ENCODE assay signal across 23 cellular contexts in the genomic region with DNA sequence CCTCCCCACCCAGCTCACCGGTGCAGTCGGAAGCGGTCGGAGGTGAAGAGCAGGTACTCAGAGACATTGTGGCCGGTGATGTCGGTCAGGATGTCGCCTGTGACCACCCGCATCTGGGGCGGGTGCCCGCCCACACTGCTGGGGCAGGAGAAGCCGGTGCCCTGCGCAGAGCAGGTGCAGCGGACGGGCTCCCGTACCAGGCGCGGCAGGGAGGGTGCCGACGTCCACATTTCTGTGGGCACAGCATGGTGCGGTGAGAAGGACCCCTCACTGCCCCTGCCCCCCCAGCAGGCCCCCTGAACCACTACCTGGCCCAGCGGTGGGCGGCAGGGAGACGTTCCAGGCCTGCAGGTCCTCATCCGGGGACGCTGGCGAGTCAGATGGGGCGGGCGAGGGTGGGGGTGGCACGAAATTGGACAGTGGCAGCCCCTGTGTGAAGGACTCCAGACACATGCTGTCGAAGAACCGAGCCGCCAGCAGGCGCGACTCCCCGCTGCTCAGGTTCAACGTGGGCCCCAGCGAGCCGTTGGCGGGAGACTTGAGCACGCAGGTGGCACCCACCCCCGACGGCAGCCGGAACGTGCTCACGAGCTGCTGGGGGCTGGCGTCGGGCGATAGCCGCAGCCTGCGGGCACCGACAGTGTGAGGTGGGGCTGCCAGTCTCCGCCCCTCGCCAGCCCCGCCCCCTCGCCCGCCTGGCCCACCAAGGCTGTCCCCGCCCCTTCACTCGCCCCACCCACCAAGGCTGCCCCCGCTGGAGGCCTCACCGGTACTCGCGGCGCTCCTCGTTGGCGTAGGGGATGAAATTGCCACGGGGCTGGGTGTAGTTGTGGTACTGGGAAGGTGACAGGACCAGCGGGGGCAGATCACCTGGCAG. TPM values are rescaled to one million over a fixed set of nuclear protein-coding genes. Genes with fewer than 3 reads are reported as not detected.
DNase-seq lines count a peak whose midpoint lies in the region; ATAC-seq, FAIRE-seq and TF ChIP-seq lines count a peak whose summit lies in the region.
"Had no signal": no experiment of that assay in that cellular context is flagged by ENCODE, and none has a peak within 500 bp of the region (broad histone marks: within the 10 kb centered on the region; RNA-seq: fewer than 3 reads in every experiment).

No MANE protein-coding gene starts in this region.

- H2BK5ac ChIP-seq in H1 (ENCODE audit: low read depth, low read length) (no peak overlapping the region), mesenchymal stem cell (ENCODE audit: low read depth, low read length, poor library complexity, severe bottlenecking) (no peak overlapping the region)

- H3K4ac ChIP-seq in H1 (replicated peaks; ENCODE audit: insufficient read length, low read depth, low read length) (no peak overlapping the region), mesenchymal stem cell (ENCODE audit: low read depth in 1 of 2, low read length in 2 of 2) (no peak overlapping the region)

- H3K4me2 ChIP-seq in SK-N-SH (no peak overlapping the region), Karpas-422 (ENCODE audit: low read depth, low read length, poor library complexity, severe bottlenecking) (no peak overlapping the region), H1 (ENCODE audit: insufficient read depth in 1 of 2, low read depth in 2 of 2, low read length in 2 of 2) (peak overlapping the region in 1 of 2 experiments; percentile 28; a peak in 2 of 4 replicates), mesenchymal stem cell (ENCODE audit: low read length, poor library complexity, severe bottlenecking) (no peak overlapping the region)

- POLR2A ChIA-PET in SK-N-SH (lab: Yijun Ruan, JAX) (no interaction called here), H1 (lab: Charles Lee; ENCODE audit: partially characterized antibody) (interaction anchor here (1.0 kb wide), 1 partner anchor 20 kb away, joined by 4 read pairs; a partner anchor contains a TSS)

- TF ChIP-seq EP300 in SK-N-SH (IDR thresholded peaks at IDR 0.05; ENCODE audit: borderline replicate concordance in 1 of 2, low read depth in 1 of 2, low read length in 1 of 2) (no peak), H1 (IDR thresholded peaks at IDR 0.05; ENCODE audit: borderline replicate concordance in 1 of 2, low read depth in 2 of 2, low read length in 2 of 2) (no peak)

- no peak overlapping the region; the same call in 1 of the 2 replicates for H3K18ac ChIP-seq in H1 (ENCODE audit: extremely low read depth, low read length)
- no peak overlapping the region for H3K18ac ChIP-seq in mesenchymal stem cell (ENCODE audit: low read depth in 1 of 2, low read length in 2 of 2)

- H2AFZ ChIP-seq in SK-N-SH (ENCODE audit: low read depth) (no peak overlapping the region), Karpas-422 (ENCODE audit: low read length) (no peak overlapping the region), H1 (ENCODE audit: low read length) (no peak overlapping the region), mesenchymal stem cell (ENCODE audit: low read depth, low read length) (no peak overlapping the region)

- CTCF ChIA-PET in SK-N-SH (lab: Yijun Ruan, JAX) (interaction anchor here (0.9 to 2.2 kb wide), 5 partner anchors 16 to 36 kb away, joined by 3 to 10 read pairs (median 3); a partner anchor contains a TSS), H1 (lab: Charles Lee; ENCODE audit: partially characterized antibody) (interaction anchor here (1.0 to 2.8 kb wide), 7 partner anchors 14 to 88 kb away, joined by 3 to 11 read pairs (median 5); no protein-coding TSS in a partner anchor)

- H3K9ac ChIP-seq in SK-N-SH = no peak overlapping the region
- no peak overlapping the region for H3K9ac ChIP-seq in Karpas-422 (ENCODE audit: low read length)
- H3K9ac ChIP-seq in H1 (replicated peaks in 1 of 4; ENCODE audit: extremely low read depth in 1 of 4, low read depth in 3 of 4, low read length in 3 of 4) = no peak overlapping the region
- H3K9ac ChIP-seq in mesenchymal stem cell (ENCODE audit: low read length) = no peak overlapping the region

- no peak overlapping the region for H3K14ac ChIP-seq in H1 (ENCODE audit: insufficient read length)
- H3K14ac ChIP-seq in mesenchymal stem cell (ENCODE audit: low read length in 2 of 2) = no peak overlapping the region

- H3K79me1 ChIP-seq in H1 (ENCODE audit: low read depth, low read length) (no peaks in the 10 kb centered on the region), mesenchymal stem cell (replicated peaks; ENCODE audit: low read length, poor library complexity, severe bottlenecking) (no peaks in the 10 kb centered on the region)

- H3K9me3 ChIP-seq in SK-N-SH = no peaks in the 10 kb centered on the region
- H3K9me3 ChIP-seq in Karpas-422 (ENCODE audit: low read length) = no peaks in the 10 kb centered on the region
- H3K9me3 ChIP-seq in H1 (ENCODE audit: insufficient read depth in 2 of 2, low read depth in 1 of 2, low read length in 1 of 2) = peaks cover 0 to 27% of the 10 kb centered on the region in 2 experiments; a peak in 2 of 4 replicates
- no peaks in the 10 kb centered on the region for H3K9me3 ChIP-seq in mesenchymal stem cell (ENCODE audit: control insufficient read depth, low read length)
- H3K9me3 ChIP-seq: SJSA1 had no signal

- WGBS in SK-N-SH (ENCODE audit: low lambda C conversion rate) = 95% methylated on average over 41 of the region's 67 CpGs
- WGBS in H1 (ENCODE audit: extremely low coverage in 1 of 2, insufficient coverage in 1 of 2, insufficient read length in 1 of 2, insufficient replicate concordance in 2 of 2, low coverage in 1 of 2, low lambda C conversion rate in 2 of 2, missing lambda C conversion rate in 1 of 2), 2 experiments = 86% methylated on average over 50 of the region's 67 CpGs; no CpG with 5 or more reads in 1 of the 2 experiments
- 75% methylated on average over 53 of the region's 67 CpGs for WGBS in mesenchymal stem cell

- no peaks in the 10 kb centered on the region for H4K20me1 ChIP-seq in SK-N-SH (ENCODE audit: insufficient read depth)
- no peaks in the 10 kb centered on the region for H4K20me1 ChIP-seq in Karpas-422 (ENCODE audit: insufficient read depth, low read depth, low read length)
- no peaks in the 10 kb centered on the region for H4K20me1 ChIP-seq in H1 (replicated peaks in 1 of 2; ENCODE audit: control insufficient read depth in 1 of 2, insufficient read depth in 2 of 2, low read length in 2 of 2)

- DNase-seq in SK-N-SH = peak; percentile 63
- peak; percentile 60 for DNase-seq in Karpas-422
- peak in 1 of 2 experiments; percentile 64 for DNase-seq in H1 (ENCODE audit: low read depth in 1 of 2, low spot score in 2 of 2)
- no peak for DNase-seq in mesenchymal stem cell
- DNase-seq in NCI-H2171 (lab: John Stamatoyannopoulos, UW) = no peak
- no peak for DNase-seq in kidney tubule cell (ENCODE audit: low spot score)
- DNase-seq: 8988T, KG1, MM.1S, NCI-H1694, NCI-H2029 treated with DMSO at 0.1 percent for 48 hours, NCI-H226, NCI-H510A treated with DMSO at 0.1 percent for 48 hours had no signal

- no peak overlapping the region for H2BK120ac ChIP-seq in H1 (replicated peaks; ENCODE audit: low read depth, low read length)
- H2BK120ac ChIP-seq in mesenchymal stem cell (ENCODE audit: low read depth, low read length) = peak overlapping the region; percentile 50

- H3K79me2 ChIP-seq in SK-N-SH (ENCODE audit: insufficient read depth) = no peaks in the 10 kb centered on the region
- no peaks in the 10 kb centered on the region for H3K79me2 ChIP-seq in Karpas-422 (ENCODE audit: low read length)
- H3K79me2 ChIP-seq in H1 (ENCODE audit: control insufficient read depth in 1 of 2, insufficient read depth in 2 of 2, low read length in 2 of 2) = no peaks in the 10 kb centered on the region

- no peak for FAIRE-seq in H1 (lab: Jason Lieb, UNC)
- FAIRE-seq: D721Med, GM18507, RCC 7860 had no signal

- H3K4me1 ChIP-seq in SK-N-SH (ENCODE audit: control insufficient read depth in 1 of 2, insufficient read depth in 2 of 2, low read depth in 1 of 2, low read length in 1 of 2) (no peaks in the 10 kb centered on the region), Karpas-422 (ENCODE audit: low read length) (no peaks in the 10 kb centered on the region), H1 (replicated peaks in 1 of 4; ENCODE audit: control insufficient read depth in 3 of 4, insufficient read depth in 4 of 4, low read length in 3 of 4) (peaks cover 0 to 5% (median under 1%) of the 10 kb centered on the region in 4 experiments; a peak in 2 of 7 replicates), mesenchymal stem cell (ENCODE audit: control insufficient read depth, insufficient read depth, low read depth, low read length) (peaks cover 17% of the 10 kb centered on the region)
- H3K4me1 ChIP-seq: SJSA1 had no signal

- no peak overlapping the region for H2BK20ac ChIP-seq in H1 (ENCODE audit: low read length)

- H2AK5ac ChIP-seq in H1 (ENCODE audit: low read depth, low read length) (no peak overlapping the region), mesenchymal stem cell (ENCODE audit: low read length, severe bottlenecking) (no peak overlapping the region)

- ATAC-seq in SK-N-SH treated with all-trans-retinoic acid at 6 μM for 48 hours (no peak), HG02885 (IDR thresholded peaks at IDR 0.05; ENCODE audit: poor library complexity, unreplicated experiment) (no peak)
- ATAC-seq: HCT116 had no signal

- no peaks in the 10 kb centered on the region; the same call in 1 of the 2 replicates for H3K23me2 ChIP-seq in H1 (ENCODE audit: low read depth, low read length)

- no peak overlapping the region for H3K56ac ChIP-seq in H1 (replicated peaks; ENCODE audit: insufficient read length, low read depth, low read length)

- H4K91ac ChIP-seq in H1 (replicated peaks; ENCODE audit: insufficient read length, low read length) = no peak overlapping the region
- H4K91ac ChIP-seq in mesenchymal stem cell (ENCODE audit: low read length) = peak overlapping the region; percentile 22

- no peak for TF ChIP-seq RAD21 in SK-N-SH (IDR thresholded peaks at IDR 0.05; ENCODE audit: low read length)
- TF ChIP-seq RAD21 in H1 (IDR thresholded peaks at IDR 0.05 in 1 of 2, conservative IDR thresholded peaks at IDR 0.05 in 1 of 2; ENCODE audit: low read depth in 2 of 2, low read length in 2 of 2) = no peak

- H2BK12ac ChIP-seq in H1 (ENCODE audit: low read depth, low read length) (no peak overlapping the region), mesenchymal stem cell (ENCODE audit: low read length in 2 of 2) (no peak overlapping the region)

- TF ChIP-seq POLR2A in H1 (IDR thresholded peaks at IDR 0.05; ENCODE audit: control extremely low read depth in 1 of 2, low read depth in 2 of 2, low read length in 2 of 2) = no peak

- no peak overlapping the region for H4K5ac ChIP-seq in H1 (ENCODE audit: insufficient read length, low read depth, low read length)

- H3K36me3 ChIP-seq in SK-N-SH (replicated peaks in 1 of 2; ENCODE audit: control insufficient read depth in 1 of 2, insufficient read depth in 2 of 2, low read length in 1 of 2) = peaks cover 0 to 23% of the 10 kb centered on the region in 2 experiments
- H3K36me3 ChIP-seq in Karpas-422 (ENCODE audit: insufficient read depth, low read length) = no peaks in the 10 kb centered on the region
- H3K36me3 ChIP-seq in H1 (ENCODE audit: control insufficient read depth in 2 of 4, insufficient read depth in 4 of 4, low read length in 3 of 4) = peaks cover 0 to 13% (median 0%) of the 10 kb centered on the region in 4 experiments; a peak in 1 of 8 replicates
- peaks cover 21 to 90% of the 10 kb centered on the region in 2 experiments for H3K36me3 ChIP-seq in mesenchymal stem cell (ENCODE audit: control insufficient read depth in 1 of 2, insufficient read depth in 2 of 2, low read depth in 1 of 2, low read length in 2 of 2)
- H3K36me3 ChIP-seq: SJSA1 had no signal

- TF ChIP-seq CTCF in SK-N-SH (IDR thresholded peaks at IDR 0.05) (no peak), H1 (IDR thresholded peaks at IDR 0.05; ENCODE audit: control extremely low read depth in 1 of 3, insufficient read depth in 1 of 3, low read depth in 1 of 3, low read length in 3 of 3) (no peak)

- H3F3A ChIP-seq in SK-N-SH (replicated peaks; ENCODE audit: insufficient read depth) = no peaks in the 10 kb centered on the region

- H3K27me3 ChIP-seq in SK-N-SH (ENCODE audit: insufficient read depth) = no peaks in the 10 kb centered on the region
- no peaks in the 10 kb centered on the region for H3K27me3 ChIP-seq in Karpas-422 (ENCODE audit: low read length)
- no peaks in the 10 kb centered on the region; a peak in 1 of 7 replicates for H3K27me3 ChIP-seq in H1 (replicated peaks in 1 of 4; ENCODE audit: control insufficient read depth in 3 of 4, extremely low read depth in 1 of 4, insufficient read depth in 3 of 4, low read length in 3 of 4)
- H3K27me3 ChIP-seq in mesenchymal stem cell (ENCODE audit: control insufficient read depth in 1 of 2, insufficient read depth in 1 of 2, low read length in 2 of 2) = no peaks in the 10 kb centered on the region
- H3K27me3 ChIP-seq: SJSA1 had no signal

- H3K23ac ChIP-seq in H1 (ENCODE audit: insufficient read length) (no peak overlapping the region), mesenchymal stem cell (ENCODE audit: low read length in 2 of 2) (no peak overlapping the region)

- H3K4me3 ChIP-seq in SK-N-SH (ENCODE audit: low read depth in 2 of 2, low read length in 1 of 2) (no peak overlapping the region), Karpas-422 (ENCODE audit: low read length) (no peak overlapping the region), H1 (ENCODE audit: extremely low read depth in 1 of 4, insufficient read depth in 2 of 4, low read depth in 3 of 4, low read length in 4 of 4) (no peak overlapping the region), mesenchymal stem cell (ENCODE audit: insufficient read depth in 1 of 2, low read depth in 1 of 2, low read length in 2 of 2) (no peak overlapping the region)
- H3K4me3 ChIP-seq: SJSA1 had no signal

- no peak overlapping the region for H2BK15ac ChIP-seq in H1 (ENCODE audit: low read length)
- H2BK15ac ChIP-seq in mesenchymal stem cell (ENCODE audit: low read depth, poor library complexity, severe bottlenecking) = no peak overlapping the region

- H3K9me2 ChIP-seq in SK-N-SH (no peaks in the 10 kb centered on the region), Karpas-422 (replicated peaks; ENCODE audit: insufficient read depth, low read length) (no peaks in the 10 kb centered on the region)

- H4K8ac ChIP-seq in H1 (ENCODE audit: extremely low read depth, insufficient read depth, low read length) (no peak overlapping the region), mesenchymal stem cell (ENCODE audit: low read length) (no peak overlapping the region)

- H3K27ac ChIP-seq in SK-N-SH (ENCODE audit: low read depth in 2 of 2, low read length in 1 of 2) (no peak overlapping the region), Karpas-422 (ENCODE audit: low read length) (no peak overlapping the region), H1 (ENCODE audit: low read depth, low read length) (no peak overlapping the region), mesenchymal stem cell (ENCODE audit: low read length, poor library complexity, severe bottlenecking) (no peak overlapping the region)
- H3K27ac ChIP-seq: SJSA1 had no signal

RNA-seq across cellular contexts. Expression of a gene that starts 15.1 kb away (rescaled TPM):
- polyA plus RNA-seq in SK-N-SH (2012; rRNA removed) = 26.0 and 34.7 TPM in 2 replicates
- 9.4 and 18.2 TPM in 2 replicates for polyA plus RNA-seq in SK-N-SH (2012; cell fraction: cytosol; rRNA removed)
- polyA plus RNA-seq in SK-N-SH (2012; cell fraction: nucleus; rRNA removed) = 144 and 152 TPM in 2 replicates
- 2.4 and 6.4 TPM in 2 replicates for total RNA-seq in Karpas-422 (2014; rRNA removed; shearing (Covaris generic); ENCODE audit: low replicate concordance)
- 12.5 and 15.2 TPM in 2 replicates for total RNA-seq in H1 (2021; fragmentation: NEBNext Ultra II Directional; extraction: Animal tissue kit (Norgen Biotek cat#: 25700))
- 14.3 and 21.9 TPM in 2 replicates for polyA plus RNA-seq in H1 (2011; rRNA removed)
- 14.6 TPM for polyA plus RNA-seq in H1 (2011; cell fraction: cytosol; rRNA removed)
- 99.2 TPM for polyA plus RNA-seq in H1 (2011; cell fraction: nucleus; rRNA removed)
- 8.5 to 19.3 TPM (median 15.7 TPM) in 4 replicates for polyA plus RNA-seq in H1 (2012, experiment 1 of 2)
- 6.9 TPM for polyA plus RNA-seq in H1 (2012, experiment 2 of 2)
- 18.5 TPM for polyA plus RNA-seq in H1 (2013, experiment 1 of 2)
- 14.9 TPM for polyA plus RNA-seq in H1 (2013, experiment 2 of 2)
- polyA minus RNA-seq in H1 (2011; rRNA and poly(A)+ RNA removed) = 11.5 and 13.8 TPM in 2 replicates
- 15.5 TPM for polyA minus RNA-seq in H1 (2011; cell fraction: cytosol; rRNA and poly(A)+ RNA removed)
- 17.1 TPM for polyA minus RNA-seq in H1 (2011; cell fraction: nucleus; rRNA and poly(A)+ RNA removed)
- 20.0 TPM for polyA plus RNA-seq in mesenchymal stem cell (2013, experiment 1 of 2)
- 17.9 TPM for polyA plus RNA-seq in mesenchymal stem cell (2013, experiment 2 of 2)

RNA-seq across cellular contexts. Expression of a gene that starts 16.6 kb away (rescaled TPM):
- 0.60 and 1.0 TPM in 2 replicates for polyA plus RNA-seq in SK-N-SH (2012; rRNA removed)
- polyA plus RNA-seq in SK-N-SH (2012; cell fraction: cytosol; rRNA removed) = 0.31 and 0.83 TPM in 2 replicates
- 1.7 and 2.2 TPM in 2 replicates for polyA plus RNA-seq in SK-N-SH (2012; cell fraction: nucleus; rRNA removed)
- total RNA-seq in Karpas-422 (2014; rRNA removed; shearing (Covaris generic); ENCODE audit: low replicate concordance) = not detected in 2 replicates
- total RNA-seq in H1 (2021; fragmentation: NEBNext Ultra II Directional; extraction: Animal tissue kit (Norgen Biotek cat#: 25700)) = not detected in 2 replicates
- polyA plus RNA-seq in H1 (2011; rRNA removed) = 0.12 and 0.33 TPM in 2 replicates
- 0.18 TPM for polyA plus RNA-seq in H1 (2011; cell fraction: cytosol; rRNA removed)
- 0.17 TPM for polyA plus RNA-seq in H1 (2011; cell fraction: nucleus; rRNA removed)
- polyA plus RNA-seq in H1 (2012, experiment 1 of 2) = not detected in 4 replicates
- polyA plus RNA-seq in H1 (2012, experiment 2 of 2) = 0.26 TPM
- polyA plus RNA-seq in H1 (2013, experiment 1 of 2) = 0.20 TPM
- 0.29 TPM for polyA plus RNA-seq in H1 (2013, experiment 2 of 2)
- not detected in 2 replicates for polyA minus RNA-seq in H1 (2011; rRNA and poly(A)+ RNA removed)
- not detected for polyA minus RNA-seq in H1 (2011; cell fraction: cytosol; rRNA and poly(A)+ RNA removed)
- 1.2 TPM for polyA minus RNA-seq in H1 (2011; cell fraction: nucleus; rRNA and poly(A)+ RNA removed)
- polyA plus RNA-seq in mesenchymal stem cell (2013, experiment 1 of 2) = 4.4 TPM
- 4.3 TPM for polyA plus RNA-seq in mesenchymal stem cell (2013, experiment 2 of 2)

RNA-seq across cellular contexts. Expression of a gene that starts 19.0 kb away (rescaled TPM):
- polyA plus RNA-seq in SK-N-SH (2012; rRNA removed) (not detected in 2 replicates), H1 (2011; rRNA removed) (not detected in 2 replicates)
- not detected in 2 replicates for polyA plus RNA-seq in SK-N-SH (2012; cell fraction: cytosol; rRNA removed)
- polyA plus RNA-seq in SK-N-SH (2012; cell fraction: nucleus; rRNA removed) = 0.01 and 0.02 TPM in 2 replicates
- total RNA-seq in Karpas-422 (2014; rRNA removed; shearing (Covaris generic); ENCODE audit: low replicate concordance) = not detected in 2 replicates
- not detected in 2 replicates for total RNA-seq in H1 (2021; fragmentation: NEBNext Ultra II Directional; extraction: Animal tissue kit (Norgen Biotek cat#: 25700))
- not detected for polyA plus RNA-seq in H1 (2011; cell fraction: cytosol; rRNA removed)
- not detected for polyA plus RNA-seq in H1 (2011; cell fraction: nucleus; rRNA removed)
- polyA plus RNA-seq in H1 (2012, experiment 1 of 2) = not detected in 4 replicates
- not detected for polyA plus RNA-seq in H1 (2012, experiment 2 of 2)
- polyA plus RNA-seq in H1 (2013, experiment 1 of 2) = 0.02 TPM
- not detected for polyA plus RNA-seq in H1 (2013, experiment 2 of 2)
- polyA minus RNA-seq in H1 (2011; rRNA and poly(A)+ RNA removed) = not detected in 2 replicates
- polyA minus RNA-seq in H1 (2011; cell fraction: cytosol; rRNA and poly(A)+ RNA removed) = not detected
- polyA minus RNA-seq in H1 (2011; cell fraction: nucleus; rRNA and poly(A)+ RNA removed) = not detected
- not detected for polyA plus RNA-seq in mesenchymal stem cell (2013, experiment 1 of 2)
- not detected for polyA plus RNA-seq in mesenchymal stem cell (2013, experiment 2 of 2)
- total RNA-seq: SJSA1 had no signal
- polyA plus RNA-seq: BJ had no signal

RNA-seq across cellular contexts. Expression of a gene that starts 20.7 kb away (rescaled TPM):
- polyA plus RNA-seq in SK-N-SH (2012; rRNA removed) (37.8 and 52.9 TPM in 2 replicates), H1 (2011; rRNA removed) (45.9 and 56.8 TPM in 2 replicates)
- polyA plus RNA-seq in SK-N-SH (2012; cell fraction: cytosol; rRNA removed) = 14.7 and 23.5 TPM in 2 replicates
- polyA plus RNA-seq in SK-N-SH (2012; cell fraction: nucleus; rRNA removed) = 271 and 429 TPM in 2 replicates
- 20.1 and 62.6 TPM in 2 replicates for total RNA-seq in Karpas-422 (2014; rRNA removed; shearing (Covaris generic); ENCODE audit: low replicate concordance)
- total RNA-seq in H1 (2021; fragmentation: NEBNext Ultra II Directional; extraction: Animal tissue kit (Norgen Biotek cat#: 25700)) = 40.8 and 43.4 TPM in 2 replicates
- 44.8 TPM for polyA plus RNA-seq in H1 (2011; cell fraction: cytosol; rRNA removed)
- polyA plus RNA-seq in H1 (2011; cell fraction: nucleus; rRNA removed) = 87.4 TPM
- 16.8 to 35.4 TPM (median 32.7 TPM) in 4 replicates for polyA plus RNA-seq in H1 (2012, experiment 1 of 2)
- polyA plus RNA-seq in H1 (2012, experiment 2 of 2) = 35.7 TPM
- polyA plus RNA-seq in H1 (2013, experiment 1 of 2) = 42.4 TPM
- polyA plus RNA-seq in H1 (2013, experiment 2 of 2) = 42.4 TPM
- polyA minus RNA-seq in H1 (2011; rRNA and poly(A)+ RNA removed) = 1.9 and 2.3 TPM in 2 replicates
- 9.8 TPM for polyA minus RNA-seq in H1 (2011; cell fraction: cytosol; rRNA and poly(A)+ RNA removed)
- polyA minus RNA-seq in H1 (2011; cell fraction: nucleus; rRNA and poly(A)+ RNA removed) = 24.2 TPM
- polyA plus RNA-seq in mesenchymal stem cell (2013, experiment 1 of 2) = 27.3 TPM
- 26.3 TPM for polyA plus RNA-seq in mesenchymal stem cell (2013, experiment 2 of 2)

RNA-seq across cellular contexts. Expression of a gene that starts 30.1 kb away (rescaled TPM):
- polyA plus RNA-seq in SK-N-SH (2012; rRNA removed) (not detected in 2 replicates), H1 (2011; rRNA removed) (0.11 and 0.35 TPM in 2 replicates)
- not detected in 2 replicates for polyA plus RNA-seq in SK-N-SH (2012; cell fraction: cytosol; rRNA removed)
- polyA plus RNA-seq in SK-N-SH (2012; cell fraction: nucleus; rRNA removed) = 0.02 and 0.06 TPM in 2 replicates
- not detected in 2 replicates for total RNA-seq in Karpas-422 (2014; rRNA removed; shearing (Covaris generic); ENCODE audit: low replicate concordance)
- 0.15 TPM in 1 of 2 replicates, not detected in the other for total RNA-seq in H1 (2021; fragmentation: NEBNext Ultra II Directional; extraction: Animal tissue kit (Norgen Biotek cat#: 25700))
- polyA plus RNA-seq in H1 (2011; cell fraction: cytosol; rRNA removed) = 0.21 TPM
- 1.5 TPM for polyA plus RNA-seq in H1 (2011; cell fraction: nucleus; rRNA removed)
- 0.07 TPM in 1 of 4 replicates, not detected in the others for polyA plus RNA-seq in H1 (2012, experiment 1 of 2)
- 0.13 TPM for polyA plus RNA-seq in H1 (2012, experiment 2 of 2)
- 0.18 TPM for polyA plus RNA-seq in H1 (2013, experiment 1 of 2)
- polyA plus RNA-seq in H1 (2013, experiment 2 of 2) = 0.06 TPM
- polyA minus RNA-seq in H1 (2011; rRNA and poly(A)+ RNA removed) = 0.25 TPM in 1 of 2 replicates, not detected in the other
- not detected for polyA minus RNA-seq in H1 (2011; cell fraction: cytosol; rRNA and poly(A)+ RNA removed)
- 1.00 TPM for polyA minus RNA-seq in H1 (2011; cell fraction: nucleus; rRNA and poly(A)+ RNA removed)
- 4.3 TPM for polyA plus RNA-seq in mesenchymal stem cell (2013, experiment 1 of 2)
- polyA plus RNA-seq in mesenchymal stem cell (2013, experiment 2 of 2) = 4.1 TPM
- total RNA-seq: HT-29; SJSA1; T-helper 1 cell treated with Interleukin-12 subunit alpha and Interleukin-12 subunit beta and Interleukin-4 antibody, amounts not matched to agents 30 ng/mL and 1 ng/mL, for 36 hours had no signal

Comparison
In these comparisons a context has a peak if more than half of its experiments do, and no peak if none do; other contexts are left out.
1. DNase-seq: peak in SK-N-SH (single experiment) and Karpas-422 (single experiment); none in mesenchymal stem cell (single experiment), NCI-H2171 (single experiment) and kidney tubule cell (single experiment).